1 cellular context compared by ENCODE assay signal in the genomic region with DNA sequence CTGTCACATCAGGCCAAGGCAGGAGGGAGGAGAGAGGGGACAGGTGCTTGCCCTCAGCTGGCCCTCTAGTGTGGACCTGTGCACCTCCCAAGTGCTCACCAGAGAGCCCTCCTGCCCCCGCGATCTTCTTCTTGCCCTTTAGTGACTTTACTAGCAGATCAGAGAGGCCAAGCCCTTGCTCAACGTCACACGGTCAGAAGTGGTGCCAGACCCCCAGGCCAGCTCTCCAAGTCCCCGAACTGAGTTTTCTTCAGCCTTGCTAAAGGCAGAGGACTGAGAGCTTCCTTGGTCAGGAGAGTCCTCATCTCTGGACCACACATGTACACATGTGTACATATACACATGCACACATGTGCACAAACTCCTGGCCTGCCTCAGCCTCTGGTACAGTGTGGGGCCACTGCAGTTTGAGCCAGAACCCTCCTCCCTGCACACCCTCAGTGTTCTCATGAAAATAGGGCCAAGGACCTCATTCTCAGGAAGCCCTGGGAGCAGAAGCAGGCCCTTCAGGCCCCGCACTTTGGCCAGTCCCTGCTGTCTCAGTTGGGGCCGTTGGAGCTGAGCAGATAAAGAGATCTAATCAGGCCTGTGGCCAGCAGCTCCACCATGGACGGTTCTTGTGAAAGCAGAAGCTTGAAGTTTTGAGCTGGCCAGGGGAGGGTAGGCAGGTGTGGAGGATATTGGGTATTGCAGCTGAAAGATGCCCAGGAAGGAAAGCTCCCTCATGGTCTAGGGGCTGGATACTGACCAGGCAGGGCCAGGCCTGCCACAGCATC.
TF ChIP-seq lines count a peak whose summit lies in the region.

No MANE protein-coding gene starts in this region.

TF ChIP-seq in K562, 482 proteins besides CTCF, POLR2A, EP300 and RAD21 (continued from another document and continues in another):
- TF ChIP-seq L3MBTL2 (IDR thresholded peaks at IDR 0.05) (peak; percentile 88), ZNF780A (CRISPR knock-in tag; IDR thresholded peaks at IDR 0.05) (no peak), KLF6 (CRISPR knock-in tag; IDR thresholded peaks at IDR 0.05; ENCODE audit: borderline replicate concordance) (peak; percentile 75; the same call in 1 of the 2 replicates), RBM25 (IDR thresholded peaks at IDR 0.05; ENCODE audit: low read depth, low read length, severe bottlenecking) (no peak), ZNF75A (CRISPR knock-in tag; IDR thresholded peaks at IDR 0.05) (0 out of 2 replicates have a peak, but pooled peaks have one; percentile 56), SMAD2 (IDR thresholded peaks at IDR 0.05; ENCODE audit: low read depth, low read length) (no peak), LARP7 (IDR thresholded peaks at IDR 0.05) (no peak), NEUROD1 (IDR thresholded peaks at IDR 0.05; ENCODE audit: borderline replicate concordance, low read depth, low read length, partially characterized antibody) (peak; percentile 38), KDM2B (CRISPR knock-in tag; IDR thresholded peaks at IDR 0.05) (no peak), MED1 (CRISPR knock-in tag; IDR thresholded peaks at IDR 0.05; ENCODE audit: borderline replicate concordance) (no peak), SIN3A (IDR thresholded peaks at IDR 0.05; ENCODE audit: borderline replicate concordance in 2 of 2, control insufficient read depth in 1 of 2, low read depth in 2 of 2, low read length in 2 of 2) (no peak), RBM22 (IDR thresholded peaks at IDR 0.05; ENCODE audit: low read depth, low read length, poor library complexity, severe bottlenecking) (no peak), MEIS2 (IDR thresholded peaks at IDR 0.05; ENCODE audit: partially characterized antibody) (no peak), MCM3 (IDR thresholded peaks at IDR 0.05) (no peak), KLF10 (CRISPR knock-in tag; IDR thresholded peaks at IDR 0.05) (no peak), CEBPG (CRISPR knock-in tag; IDR thresholded peaks at IDR 0.05) (no peak), CEBPG (tag; conservative IDR thresholded peaks at IDR 0.05 in 1 of 2, IDR thresholded peaks at IDR 0.05 in 1 of 2) (no peak), MTA1 (IDR thresholded peaks at IDR 0.05; ENCODE audit: borderline replicate concordance) (no peak; the same call in 1 of the 2 replicates), ILF3 (IDR thresholded peaks at IDR 0.05; ENCODE audit: borderline replicate concordance) (no peak), LEF1 (IDR thresholded peaks at IDR 0.05) (peak; percentile 41; the same call in 1 of the 2 replicates), ZNF507 (tag; conservative IDR thresholded peaks at IDR 0.05) (no peak), POLR2H (tag; IDR thresholded peaks at IDR 0.05; ENCODE audit: low read depth) (no peak), ZKSCAN1 (IDR thresholded peaks at IDR 0.05; ENCODE audit: low read depth, low read length) (no peak), RNF2 (IDR thresholded peaks at IDR 0.05) (peak; percentile 86; the same call in 1 of the 2 replicates), ZNF589 (CRISPR knock-in tag; IDR thresholded peaks at IDR 0.05; ENCODE audit: low read depth) (0 out of 2 replicates have a peak, but pooled peaks have one; percentile 26), PURB (CRISPR knock-in tag; IDR thresholded peaks at IDR 0.05; ENCODE audit: low read depth) (no peak), U2AF2 (optimal IDR thresholded peaks at IDR 0.05; ENCODE audit: low read depth, low read length) (no peak), ZNF445 (CRISPR knock-in tag; IDR thresholded peaks at IDR 0.05; ENCODE audit: low read depth) (no peak), RHOXF2B (CRISPR knock-in tag; conservative IDR thresholded peaks at IDR 0.05) (no peak), POU5F1 (IDR thresholded peaks at IDR 0.05; ENCODE audit: borderline replicate concordance, low read depth, low read length, partially characterized antibody) (no peak), DNMT1 (IDR thresholded peaks at IDR 0.05) (no peak), IRF2 (CRISPR knock-in tag; IDR thresholded peaks at IDR 0.05) (no peak), RFX1 (IDR thresholded peaks at IDR 0.05) (no peak), POLR3A (IDR thresholded peaks at IDR 0.05; ENCODE audit: borderline replicate concordance, extremely low read depth, insufficient read depth, insufficient read length) (no peak), GABPB2 (CRISPR knock-in tag; conservative IDR thresholded peaks at IDR 0.05) (no peak), ZFP1 (CRISPR knock-in tag; IDR thresholded peaks at IDR 0.05) (no peak), SMARCE1 (IDR thresholded peaks at IDR 0.05) (peak; percentile 46; the same call in 1 of the 2 replicates), ATF1 (CRISPR knock-in tag; IDR thresholded peaks at IDR 0.05) (no peak), ATF1 (tag; IDR thresholded peaks at IDR 0.05) (no peak), CSDE1 (IDR thresholded peaks at IDR 0.05) (no peak), SMC3 (conservative IDR thresholded peaks at IDR 0.05; ENCODE audit: insufficient read depth, low read depth, low read length) (no peak), KLF16 (IDR thresholded peaks at IDR 0.05) (no peak), PTRF (tag; IDR thresholded peaks at IDR 0.05) (no peak), GTF2E2 (tag; IDR thresholded peaks at IDR 0.05) (no peak; the same call in 1 of the 2 replicates), SAP30 (IDR thresholded peaks at IDR 0.05; ENCODE audit: borderline replicate concordance, insufficient read depth, low read depth, low read length, poor library complexity, severe bottlenecking) (no peak)
- TF ChIP-seq, protein P1, sequence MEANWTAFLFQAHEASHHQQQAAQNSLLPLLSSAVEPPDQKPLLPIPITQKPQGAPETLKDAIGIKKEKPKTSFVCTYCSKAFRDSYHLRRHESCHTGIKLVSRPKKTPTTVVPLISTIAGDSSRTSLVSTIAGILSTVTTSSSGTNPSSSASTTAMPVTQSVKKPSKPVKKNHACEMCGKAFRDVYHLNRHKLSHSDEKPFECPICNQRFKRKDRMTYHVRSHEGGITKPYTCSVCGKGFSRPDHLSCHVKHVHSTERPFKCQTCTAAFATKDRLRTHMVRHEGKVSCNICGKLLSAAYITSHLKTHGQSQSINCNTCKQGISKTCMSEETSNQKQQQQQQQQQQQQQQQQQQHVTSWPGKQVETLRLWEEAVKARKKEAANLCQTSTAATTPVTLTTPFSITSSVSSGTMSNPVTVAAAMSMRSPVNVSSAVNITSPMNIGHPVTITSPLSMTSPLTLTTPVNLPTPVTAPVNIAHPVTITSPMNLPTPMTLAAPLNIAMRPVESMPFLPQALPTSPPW (CRISPR knock-in tag; IDR thresholded peaks at IDR 0.05), result peak; percentile 61; the same call in 1 of the 2 replicates
- TF ChIP-seq, protein P2, sequence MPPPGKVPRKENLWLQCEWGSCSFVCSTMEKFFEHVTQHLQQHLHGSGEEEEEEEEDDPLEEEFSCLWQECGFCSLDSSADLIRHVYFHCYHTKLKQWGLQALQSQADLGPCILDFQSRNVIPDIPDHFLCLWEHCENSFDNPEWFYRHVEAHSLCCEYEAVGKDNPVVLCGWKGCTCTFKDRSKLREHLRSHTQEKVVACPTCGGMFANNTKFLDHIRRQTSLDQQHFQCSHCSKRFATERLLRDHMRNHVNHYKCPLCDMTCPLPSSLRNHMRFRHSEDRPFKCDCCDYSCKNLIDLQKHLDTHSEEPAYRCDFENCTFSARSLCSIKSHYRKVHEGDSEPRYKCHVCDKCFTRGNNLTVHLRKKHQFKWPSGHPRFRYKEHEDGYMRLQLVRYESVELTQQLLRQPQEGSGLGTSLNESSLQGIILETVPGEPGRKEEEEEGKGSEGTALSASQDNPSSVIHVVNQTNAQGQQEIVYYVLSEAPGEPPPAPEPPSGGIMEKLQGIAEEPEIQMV (tag; conservative IDR thresholded peaks at IDR 0.05; ENCODE audit: low read depth), result no peak
- TF ChIP-seq, protein P3, sequence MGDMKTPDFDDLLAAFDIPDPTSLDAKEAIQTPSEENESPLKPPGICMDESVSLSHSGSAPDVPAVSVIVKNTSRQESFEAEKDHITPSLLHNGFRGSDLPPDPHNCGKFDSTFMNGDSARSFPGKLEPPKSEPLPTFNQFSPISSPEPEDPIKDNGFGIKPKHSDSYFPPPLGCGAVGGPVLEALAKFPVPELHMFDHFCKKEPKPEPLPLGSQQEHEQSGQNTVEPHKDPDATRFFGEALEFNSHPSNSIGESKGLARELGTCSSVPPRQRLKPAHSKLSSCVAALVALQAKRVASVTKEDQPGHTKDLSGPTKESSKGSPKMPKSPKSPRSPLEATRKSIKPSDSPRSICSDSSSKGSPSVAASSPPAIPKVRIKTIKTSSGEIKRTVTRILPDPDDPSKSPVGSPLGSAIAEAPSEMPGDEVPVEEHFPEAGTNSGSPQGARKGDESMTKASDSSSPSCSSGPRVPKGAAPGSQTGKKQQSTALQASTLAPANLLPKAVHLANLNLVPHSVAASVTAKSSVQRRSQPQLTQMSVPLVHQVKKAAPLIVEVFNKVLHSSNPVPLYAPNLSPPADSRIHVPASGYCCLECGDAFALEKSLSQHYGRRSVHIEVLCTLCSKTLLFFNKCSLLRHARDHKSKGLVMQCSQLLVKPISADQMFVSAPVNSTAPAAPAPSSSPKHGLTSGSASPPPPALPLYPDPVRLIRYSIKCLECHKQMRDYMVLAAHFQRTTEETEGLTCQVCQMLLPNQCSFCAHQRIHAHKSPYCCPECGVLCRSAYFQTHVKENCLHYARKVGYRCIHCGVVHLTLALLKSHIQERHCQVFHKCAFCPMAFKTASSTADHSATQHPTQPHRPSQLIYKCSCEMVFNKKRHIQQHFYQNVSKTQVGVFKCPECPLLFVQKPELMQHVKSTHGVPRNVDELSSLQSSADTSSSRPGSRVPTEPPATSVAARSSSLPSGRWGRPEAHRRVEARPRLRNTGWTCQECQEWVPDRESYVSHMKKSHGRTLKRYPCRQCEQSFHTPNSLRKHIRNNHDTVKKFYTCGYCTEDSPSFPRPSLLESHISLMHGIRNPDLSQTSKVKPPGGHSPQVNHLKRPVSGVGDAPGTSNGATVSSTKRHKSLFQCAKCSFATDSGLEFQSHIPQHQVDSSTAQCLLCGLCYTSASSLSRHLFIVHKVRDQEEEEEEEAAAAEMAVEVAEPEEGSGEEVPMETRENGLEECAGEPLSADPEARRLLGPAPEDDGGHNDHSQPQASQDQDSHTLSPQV (IDR thresholded peaks at IDR 0.05), result peak; percentile 63; the same call in 1 of the 2 replicates
- TF ChIP-seq, protein P4, sequence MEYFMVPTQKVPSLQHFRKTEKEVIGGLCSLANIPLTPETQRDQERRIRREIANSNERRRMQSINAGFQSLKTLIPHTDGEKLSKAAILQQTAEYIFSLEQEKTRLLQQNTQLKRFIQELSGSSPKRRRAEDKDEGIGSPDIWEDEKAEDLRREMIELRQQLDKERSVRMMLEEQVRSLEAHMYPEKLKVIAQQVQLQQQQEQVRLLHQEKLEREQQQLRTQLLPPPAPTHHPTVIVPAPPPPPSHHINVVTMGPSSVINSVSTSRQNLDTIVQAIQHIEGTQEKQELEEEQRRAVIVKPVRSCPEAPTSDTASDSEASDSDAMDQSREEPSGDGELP (CRISPR knock-in tag; IDR thresholded peaks at IDR 0.05; ENCODE audit: borderline replicate concordance), result no peak
- TF ChIP-seq, protein P5, sequence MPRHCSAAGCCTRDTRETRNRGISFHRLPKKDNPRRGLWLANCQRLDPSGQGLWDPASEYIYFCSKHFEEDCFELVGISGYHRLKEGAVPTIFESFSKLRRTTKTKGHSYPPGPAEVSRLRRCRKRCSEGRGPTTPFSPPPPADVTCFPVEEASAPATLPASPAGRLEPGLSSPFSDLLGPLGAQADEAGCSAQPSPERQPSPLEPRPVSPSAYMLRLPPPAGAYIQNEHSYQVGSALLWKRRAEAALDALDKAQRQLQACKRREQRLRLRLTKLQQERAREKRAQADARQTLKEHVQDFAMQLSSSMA (CRISPR knock-in tag; IDR thresholded peaks at IDR 0.05), result no peak
- TF ChIP-seq, protein P6, sequence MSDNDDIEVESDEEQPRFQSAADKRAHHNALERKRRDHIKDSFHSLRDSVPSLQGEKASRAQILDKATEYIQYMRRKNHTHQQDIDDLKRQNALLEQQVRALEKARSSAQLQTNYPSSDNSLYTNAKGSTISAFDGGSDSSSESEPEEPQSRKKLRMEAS (CRISPR knock-in tag; IDR thresholded peaks at IDR 0.05), result no peak
- TF ChIP-seq, protein P7, sequence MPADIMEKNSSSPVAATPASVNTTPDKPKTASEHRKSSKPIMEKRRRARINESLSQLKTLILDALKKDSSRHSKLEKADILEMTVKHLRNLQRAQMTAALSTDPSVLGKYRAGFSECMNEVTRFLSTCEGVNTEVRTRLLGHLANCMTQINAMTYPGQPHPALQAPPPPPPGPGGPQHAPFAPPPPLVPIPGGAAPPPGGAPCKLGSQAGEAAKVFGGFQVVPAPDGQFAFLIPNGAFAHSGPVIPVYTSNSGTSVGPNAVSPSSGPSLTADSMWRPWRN (IDR thresholded peaks at IDR 0.05; ENCODE audit: low read depth), result no peak
- TF ChIP-seq, protein P8, sequence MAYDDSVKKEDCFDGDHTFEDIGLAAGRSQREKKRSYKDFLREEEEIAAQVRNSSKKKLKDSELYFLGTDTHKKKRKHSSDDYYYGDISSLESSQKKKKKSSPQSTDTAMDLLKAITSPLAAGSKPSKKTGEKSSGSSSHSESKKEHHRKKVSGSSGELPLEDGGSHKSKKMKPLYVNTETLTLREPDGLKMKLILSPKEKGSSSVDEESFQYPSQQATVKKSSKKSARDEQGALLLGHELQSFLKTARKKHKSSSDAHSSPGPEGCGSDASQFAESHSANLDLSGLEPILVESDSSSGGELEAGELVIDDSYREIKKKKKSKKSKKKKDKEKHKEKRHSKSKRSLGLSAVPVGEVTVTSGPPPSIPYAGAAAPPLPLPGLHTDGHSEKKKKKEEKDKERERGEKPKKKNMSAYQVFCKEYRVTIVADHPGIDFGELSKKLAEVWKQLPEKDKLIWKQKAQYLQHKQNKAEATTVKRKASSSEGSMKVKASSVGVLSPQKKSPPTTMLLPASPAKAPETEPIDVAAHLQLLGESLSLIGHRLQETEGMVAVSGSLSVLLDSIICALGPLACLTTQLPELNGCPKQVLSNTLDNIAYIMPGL (CRISPR knock-in tag; IDR thresholded peaks at IDR 0.05), result no peak
- TF ChIP-seq, protein P9, sequence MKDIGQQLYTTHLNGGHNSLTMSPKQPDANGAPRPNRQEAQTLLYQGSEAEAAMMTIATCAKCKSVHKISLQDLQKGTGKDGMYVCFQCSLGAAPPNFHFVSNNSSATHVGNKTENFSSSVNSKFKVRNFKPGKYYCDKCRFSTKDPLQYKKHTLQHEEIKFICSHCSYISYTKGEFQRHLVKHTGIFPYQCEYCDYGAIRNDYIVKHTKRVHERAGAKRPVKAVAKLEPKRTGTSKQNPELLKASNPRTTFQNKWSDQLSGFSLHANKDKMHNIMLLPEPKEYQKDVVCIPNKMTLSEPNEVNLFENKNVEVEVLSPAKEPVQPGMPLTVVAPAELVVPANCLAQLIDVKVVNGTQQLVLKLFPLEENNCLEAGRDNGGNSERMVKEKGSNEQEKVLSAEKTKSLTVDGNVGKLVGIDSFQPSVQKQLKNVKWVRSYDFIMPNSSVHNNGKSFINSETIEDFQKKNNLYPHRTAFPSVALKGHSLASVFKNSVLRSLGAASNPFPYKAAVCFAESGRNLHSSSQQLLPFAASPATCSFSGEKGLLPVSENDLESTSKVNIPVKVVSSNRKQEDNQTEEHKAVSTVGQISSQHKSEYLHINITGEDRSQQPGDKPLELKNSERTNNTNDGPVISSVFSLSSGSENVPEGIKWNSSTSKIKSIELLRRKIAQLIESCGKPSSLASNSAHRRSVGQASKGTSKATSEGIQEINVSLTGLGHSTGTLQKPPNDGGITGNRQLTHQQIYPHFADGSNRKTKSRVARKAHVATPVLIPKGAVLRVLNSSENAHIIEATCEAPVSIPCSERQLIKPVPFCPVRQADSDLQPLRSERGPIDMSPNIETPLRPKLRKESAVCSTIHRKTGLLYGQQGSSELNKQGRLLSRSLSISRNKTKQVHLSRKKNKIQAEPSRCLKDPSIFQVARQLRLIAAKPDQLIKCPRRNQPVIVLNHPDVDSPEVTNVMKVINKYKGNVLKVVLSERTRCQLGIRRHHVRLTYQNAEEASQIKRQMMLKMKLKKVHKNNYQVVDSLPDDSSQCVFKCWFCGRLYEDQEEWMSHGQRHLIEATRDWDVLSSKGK (CRISPR knock-in tag; IDR thresholded peaks at IDR 0.05), result no peak
